Comparison of ENCODE assay signal across 8 cellular contexts in genomic region chr18:9136315-9137141, GRCh38. TPM values are rescaled to one million over a fixed set of nuclear protein-coding genes. Genes with fewer than 3 reads are reported as not detected.
DNase-seq lines count a peak whose midpoint lies in the region; ATAC-seq and TF ChIP-seq lines count a peak whose summit lies in the region.

TSS of gene ANKRD12 (plus strand) at chr18:9136781. CDS start at chr18:9182433, 45,652 bp downstream.

- peaks cover 71% of the 10 kb centered on the region for H3K36me3 Mint-ChIP-seq in activated T-cell treated with anti-CD3 and anti-CD28 coated beads, Interleukin-2, amount 50 U/mL, for 24 hours (ENCODE audit: low read depth)

- peak within 1 kb of the TSS; percentile 99 for H3K27ac Mint-ChIP-seq in activated T-cell treated with anti-CD3 and anti-CD28 coated beads, Interleukin-2, amount 50 U/mL, for 24 hours

- DNase-seq in DMS53 (lab: John Stamatoyannopoulos, UW) (peak; percentile 100), KG1 (lab: John Stamatoyannopoulos, UW) (peak; percentile 91)
- peak; percentile 99 for DNase-seq in activated T-cell treated with anti-CD3 and anti-CD28 coated beads, Interleukin-2, amount 50 U/mL, for 24 hours
- peak; percentile 98 for DNase-seq in stimulated activated CD8-positive, alpha-beta memory T cell treated with anti-CD3 and anti-CD28 coated beads, Interleukin-4, amount 100 ng/mL, for 48 hours

- H3K36me3 ChIP-seq in esophagus (ENCODE audit: control insufficient read depth in 2 of 2, insufficient read depth in 2 of 2, low read length in 1 of 2) (no peaks in the 10 kb centered on the region), mucosa of stomach (ENCODE audit: control insufficient read depth, insufficient read depth, low read length) (no peaks in the 10 kb centered on the region)

- peak within 1 kb of the TSS; percentile 80 to 91 for H3K4me3 ChIP-seq in esophagus (ENCODE audit: low read depth in 1 of 2, low read length in 2 of 2)
- H3K4me3 ChIP-seq in mucosa of stomach (ENCODE audit: low read length): peak within 1 kb of the TSS; percentile 56

- peak within 1 kb of the TSS; percentile 100 for H3K27ac ChIP-seq in esophagus (ENCODE audit: low read depth in 2 of 2, low read length in 1 of 2)

- peak within 1 kb of the TSS; percentile 80 for H3K9ac ChIP-seq in mucosa of stomach (ENCODE audit: low read length)

- H3K27me3 ChIP-seq in esophagus (ENCODE audit: control insufficient read depth in 1 of 2, insufficient read depth in 2 of 2, low read length in 2 of 2): no peaks in the 10 kb centered on the region
- no peaks in the 10 kb centered on the region for H3K27me3 ChIP-seq in mucosa of stomach (ENCODE audit: control insufficient read depth, insufficient read depth, low read length)

- no peaks in the 10 kb centered on the region for H3K27me3 Mint-ChIP-seq in activated T-cell treated with anti-CD3 and anti-CD28 coated beads, Interleukin-2, amount 50 U/mL, for 24 hours

- H3K4me1 Mint-ChIP-seq in activated T-cell treated with anti-CD3 and anti-CD28 coated beads, Interleukin-2, amount 50 U/mL, for 24 hours (ENCODE audit: low read depth): peaks cover 67% of the 10 kb centered on the region

- peak within 1 kb of the TSS; percentile 94 for H3K4me3 Mint-ChIP-seq in activated T-cell treated with anti-CD3 and anti-CD28 coated beads, Interleukin-2, amount 50 U/mL, for 24 hours

- H3K4me1 ChIP-seq in esophagus (ENCODE audit: control insufficient read depth in 2 of 2, insufficient read depth in 2 of 2, low read length in 1 of 2) (no peaks in the 10 kb centered on the region), mucosa of stomach (ENCODE audit: control insufficient read depth, insufficient read depth, low read length) (peaks cover 14% of the 10 kb centered on the region)

- peak; percentile 64 for ATAC-seq in GM21737 (IDR thresholded peaks at IDR 0.05; ENCODE audit: unreplicated experiment)

- no peaks in the 10 kb centered on the region for H3K9me3 Mint-ChIP-seq in activated T-cell treated with anti-CD3 and anti-CD28 coated beads, Interleukin-2, amount 50 U/mL, for 24 hours

- H3K9me3 ChIP-seq in esophagus (ENCODE audit: control insufficient read depth in 2 of 2, insufficient read depth in 1 of 2, low read depth in 1 of 2, low read length in 1 of 2) (no peaks in the 10 kb centered on the region), mucosa of stomach (ENCODE audit: control insufficient read depth, low read length) (no peaks in the 10 kb centered on the region)

- WGBS in esophagus, 2 donors: 0 to 1% methylated on average over 67 to 94 of the region's 94 CpGs

TF ChIP-seq in PFSK-1, 5 proteins besides CTCF, POLR2A, EP300 and RAD21:
- TF ChIP-seq, protein P1, sequence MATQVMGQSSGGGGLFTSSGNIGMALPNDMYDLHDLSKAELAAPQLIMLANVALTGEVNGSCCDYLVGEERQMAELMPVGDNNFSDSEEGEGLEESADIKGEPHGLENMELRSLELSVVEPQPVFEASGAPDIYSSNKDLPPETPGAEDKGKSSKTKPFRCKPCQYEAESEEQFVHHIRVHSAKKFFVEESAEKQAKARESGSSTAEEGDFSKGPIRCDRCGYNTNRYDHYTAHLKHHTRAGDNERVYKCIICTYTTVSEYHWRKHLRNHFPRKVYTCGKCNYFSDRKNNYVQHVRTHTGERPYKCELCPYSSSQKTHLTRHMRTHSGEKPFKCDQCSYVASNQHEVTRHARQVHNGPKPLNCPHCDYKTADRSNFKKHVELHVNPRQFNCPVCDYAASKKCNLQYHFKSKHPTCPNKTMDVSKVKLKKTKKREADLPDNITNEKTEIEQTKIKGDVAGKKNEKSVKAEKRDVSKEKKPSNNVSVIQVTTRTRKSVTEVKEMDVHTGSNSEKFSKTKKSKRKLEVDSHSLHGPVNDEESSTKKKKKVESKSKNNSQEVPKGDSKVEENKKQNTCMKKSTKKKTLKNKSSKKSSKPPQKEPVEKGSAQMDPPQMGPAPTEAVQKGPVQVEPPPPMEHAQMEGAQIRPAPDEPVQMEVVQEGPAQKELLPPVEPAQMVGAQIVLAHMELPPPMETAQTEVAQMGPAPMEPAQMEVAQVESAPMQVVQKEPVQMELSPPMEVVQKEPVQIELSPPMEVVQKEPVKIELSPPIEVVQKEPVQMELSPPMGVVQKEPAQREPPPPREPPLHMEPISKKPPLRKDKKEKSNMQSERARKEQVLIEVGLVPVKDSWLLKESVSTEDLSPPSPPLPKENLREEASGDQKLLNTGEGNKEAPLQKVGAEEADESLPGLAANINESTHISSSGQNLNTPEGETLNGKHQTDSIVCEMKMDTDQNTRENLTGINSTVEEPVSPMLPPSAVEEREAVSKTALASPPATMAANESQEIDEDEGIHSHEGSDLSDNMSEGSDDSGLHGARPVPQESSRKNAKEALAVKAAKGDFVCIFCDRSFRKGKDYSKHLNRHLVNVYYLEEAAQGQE (IDR thresholded peaks at IDR 0.05; ENCODE audit: insufficient read depth in 1 of 2, low read depth in 2 of 2, low read length in 2 of 2): no peak
- TF ChIP-seq SIN3A (IDR thresholded peaks at IDR 0.05; ENCODE audit: borderline replicate concordance, insufficient read depth, low read length) (peak; percentile 49), POLR2AphosphoS5 (IDR thresholded peaks at IDR 0.05; ENCODE audit: low read depth, low read length) (peak; percentile 15), FOXP2 (optimal IDR thresholded peaks at IDR 0.05; ENCODE audit: borderline replicate concordance, extremely low read depth, extremely low read length, insufficient read depth) (peak; percentile 94), TAF1 (IDR thresholded peaks at IDR 0.05; ENCODE audit: borderline replicate concordance, insufficient read depth, low read length) (peak; percentile 55; the same call in 1 of the 2 replicates)

RNA-seq across cellular contexts. Expression of gene ANKRD12, which starts in this region (rescaled TPM):
- polyA plus RNA-seq in PFSK-1 (2012; ENCODE audit: insufficient read length, low read depth): 8.7 TPM
- polyA plus RNA-seq in esophagus: 10 to 100 TPM in 1 of 2 donors, 1 to 10 TPM in 1; 6.1 to 33.0 TPM

Comparison
In these comparisons a context has a peak if more than half of its experiments do, and no peak if none do; other contexts are left out.
1. Peak in every context shown above with its lines: DNase-seq, ATAC-seq, H3K4me3 ChIP-seq and H3K27ac ChIP-seq.